8 cellular contexts compared by ENCODE assay signal in genomic region chr2:74653985-74654882, GRCh38. TPM values are rescaled to one million over a fixed set of nuclear protein-coding genes. Genes with fewer than 3 reads are reported as not detected.
DNase-seq lines count a peak whose midpoint lies in the region; ATAC-seq, FAIRE-seq and TF ChIP-seq lines count a peak whose summit lies in the region.

SEMA4F (plus strand) TSS chr2:74654247; CDS start chr2:74654377, 130 bp downstream.

- CTCF ChIA-PET in Caco-2 (lab: Charles Lee): interaction anchor here (0.8 to 1.5 kb wide), 4 partner anchors 21 to 61 kb away, joined by 3 to 8 read pairs (median 4); no protein-coding TSS in a partner anchor

- BruUV-seq in Caco-2 (replicated peaks; lab: Mats Ljungman, UMichigan): no TSS peak

- peak; percentile 89 for FAIRE-seq in endometrium (lab: Jason Lieb, UNC)

- POLR2A ChIA-PET in Caco-2 (lab: Charles Lee): interaction anchor here (0.7 to 1.3 kb wide), 3 partner anchors 14 to 203 kb away, joined by 3 to 10 read pairs (median 3); no protein-coding TSS in a partner anchor

- peak; percentile 99 for ATAC-seq in GM21390 (IDR thresholded peaks at IDR 0.05; ENCODE audit: unreplicated experiment)

- peak; percentile 99 for DNase-seq in Caco-2
- DNase-seq in HUDEP-2 (lab: John Stamatoyannopoulos, UW; ENCODE audit: unreplicated experiment in 76 of 76): peak in 74 of 76 experiments; percentile 12 to 93 (median 86)
- peak; percentile 97 for DNase-seq in NOMO-1 treated with dmso at 0.1 percent for 144 hours (lab: John Stamatoyannopoulos, UW; ENCODE audit: unreplicated experiment)
- peak; percentile 85 for DNase-seq in activated CD8-positive, alpha-beta memory T cell treated with anti-CD3 and anti-CD28 coated beads, Interleukin-2, amount 50 U/mL, for 24 hours (ENCODE audit: extremely low read depth)
- peak; percentile 89 to 93 for DNase-seq in mesothelial cell of epicardium (ENCODE audit: low spot score in 2 of 2, unreplicated experiment in 2 of 2)
- peak; percentile 84 to 92 for DNase-seq in stimulated activated CD8-positive, alpha-beta memory T cell treated with anti-CD3 and anti-CD28 coated beads, Interleukin-15, amount 100 ng/mL, for 4 hours (ENCODE audit: low read depth in 2 of 2)

- TF ChIP-seq CTCF in Caco-2 (IDR thresholded peaks at IDR 0.05; ENCODE audit: insufficient read depth in 1 of 2, low read depth in 1 of 2, low read length in 1 of 2, severe bottlenecking in 1 of 2, unreplicated experiment in 1 of 2): no peak
- no peak for TF ChIP-seq CTCF in mesothelial cell of epicardium (IDR thresholded peaks at IDR 0.05; ENCODE audit: unreplicated experiment)

- H3K4me3 ChIP-seq in Caco-2 (ENCODE audit: low read depth, low read length): peak within 1 kb of the TSS; percentile 82

- H3K27ac Mint-ChIP-seq in Caco-2 (ENCODE audit: unreplicated experiment) (peak within 1 kb of the TSS; percentile 42), mesothelial cell of epicardium (no peak within 1 kb of the TSS)

- no peaks in the 10 kb centered on the region for H3K9me3 Mint-ChIP-seq in Caco-2 (ENCODE audit: unreplicated experiment)
- H3K9me3 Mint-ChIP-seq in mesothelial cell of epicardium: no peaks in the 10 kb centered on the region

- peaks cover 10% of the 10 kb centered on the region for H3K4me1 Mint-ChIP-seq in Caco-2 (ENCODE audit: low read depth, unreplicated experiment)
- H3K4me1 Mint-ChIP-seq in mesothelial cell of epicardium: peaks cover 4% of the 10 kb centered on the region

- H3K36me3 ChIP-seq in Caco-2 (ENCODE audit: control insufficient read depth, insufficient read depth, low read length): no peaks in the 10 kb centered on the region

- peaks cover 2% of the 10 kb centered on the region; the same call in 1 of the 2 replicates for H3K27me3 ChIP-seq in Caco-2 (replicated peaks; ENCODE audit: control insufficient read depth, insufficient read depth, low read length)

- intact Hi-C loops in Caco-2 (cut with micrococcal nuclease; ENCODE audit: unreplicated experiment): no loop called here

- H3K4me1 ChIP-seq in Caco-2: no peaks in the 10 kb centered on the region

- peak within 1 kb of the TSS; percentile 73 for H3K4me3 Mint-ChIP-seq in Caco-2 (ENCODE audit: unreplicated experiment)
- H3K4me3 Mint-ChIP-seq in mesothelial cell of epicardium: peak within 1 kb of the TSS; percentile 75

- H3K9me3 ChIP-seq in Caco-2: no peaks in the 10 kb centered on the region

- no peaks in the 10 kb centered on the region for H3K36me3 Mint-ChIP-seq in Caco-2 (ENCODE audit: insufficient read depth, unreplicated experiment)
- peaks cover 6% of the 10 kb centered on the region for H3K36me3 Mint-ChIP-seq in mesothelial cell of epicardium

- H3K27me3 Mint-ChIP-seq in Caco-2 (ENCODE audit: insufficient read depth, unreplicated experiment) (no peaks in the 10 kb centered on the region), mesothelial cell of epicardium (ENCODE audit: low read depth) (peaks cover 16% of the 10 kb centered on the region)

RNA-seq across cellular contexts. Expression of gene SEMA4F, which starts in this region (rescaled TPM):
- total RNA-seq in Caco-2 (2022): 6.2 and 7.6 TPM in 2 replicates
- 17.5 to 19.8 TPM (median 18.1 TPM) in 3 replicates for total RNA-seq in mesothelial cell of epicardium

Comparison
In these comparisons a context has a peak if more than half of its experiments do, and no peak if none do; other contexts are left out.
1. Peak in every context shown above with its lines: DNase-seq, ATAC-seq and H3K4me3 ChIP-seq.